In the genomic region with DNA sequence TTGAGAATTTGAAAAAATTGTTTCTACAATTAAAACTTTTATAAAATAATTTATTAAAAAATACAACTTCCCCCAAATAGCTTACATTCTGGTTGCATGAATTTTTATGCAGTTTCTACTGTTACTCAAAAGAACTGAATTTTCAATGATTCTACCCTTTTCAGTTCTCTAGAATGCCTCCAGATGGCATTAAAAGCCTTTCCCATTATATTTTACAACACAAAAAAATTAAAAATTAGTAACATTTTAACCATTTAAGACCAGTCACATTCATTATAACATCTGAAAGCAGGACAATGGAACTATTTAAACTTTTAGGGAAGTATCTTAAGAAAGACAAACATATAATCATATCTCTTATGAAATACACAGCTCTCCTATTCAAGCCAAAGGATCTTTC, we compare ENCODE assay signal across 1 cellular context.
TF ChIP-seq lines count a peak whose summit lies in the region.

No MANE protein-coding gene starts in this region.

TF ChIP-seq in WTC11, 78 proteins besides CTCF, POLR2A, EP300 and RAD21 (continued from another document):
- TF ChIP-seq, protein P1, sequence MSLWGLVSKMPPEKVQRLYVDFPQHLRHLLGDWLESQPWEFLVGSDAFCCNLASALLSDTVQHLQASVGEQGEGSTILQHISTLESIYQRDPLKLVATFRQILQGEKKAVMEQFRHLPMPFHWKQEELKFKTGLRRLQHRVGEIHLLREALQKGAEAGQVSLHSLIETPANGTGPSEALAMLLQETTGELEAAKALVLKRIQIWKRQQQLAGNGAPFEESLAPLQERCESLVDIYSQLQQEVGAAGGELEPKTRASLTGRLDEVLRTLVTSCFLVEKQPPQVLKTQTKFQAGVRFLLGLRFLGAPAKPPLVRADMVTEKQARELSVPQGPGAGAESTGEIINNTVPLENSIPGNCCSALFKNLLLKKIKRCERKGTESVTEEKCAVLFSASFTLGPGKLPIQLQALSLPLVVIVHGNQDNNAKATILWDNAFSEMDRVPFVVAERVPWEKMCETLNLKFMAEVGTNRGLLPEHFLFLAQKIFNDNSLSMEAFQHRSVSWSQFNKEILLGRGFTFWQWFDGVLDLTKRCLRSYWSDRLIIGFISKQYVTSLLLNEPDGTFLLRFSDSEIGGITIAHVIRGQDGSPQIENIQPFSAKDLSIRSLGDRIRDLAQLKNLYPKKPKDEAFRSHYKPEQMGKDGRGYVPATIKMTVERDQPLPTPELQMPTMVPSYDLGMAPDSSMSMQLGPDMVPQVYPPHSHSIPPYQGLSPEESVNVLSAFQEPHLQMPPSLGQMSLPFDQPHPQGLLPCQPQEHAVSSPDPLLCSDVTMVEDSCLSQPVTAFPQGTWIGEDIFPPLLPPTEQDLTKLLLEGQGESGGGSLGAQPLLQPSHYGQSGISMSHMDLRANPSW (CRISPR knock-in tag; conservative IDR thresholded peaks at IDR 0.05; ENCODE audit: low read depth): no peak
- TF ChIP-seq, protein P2, sequence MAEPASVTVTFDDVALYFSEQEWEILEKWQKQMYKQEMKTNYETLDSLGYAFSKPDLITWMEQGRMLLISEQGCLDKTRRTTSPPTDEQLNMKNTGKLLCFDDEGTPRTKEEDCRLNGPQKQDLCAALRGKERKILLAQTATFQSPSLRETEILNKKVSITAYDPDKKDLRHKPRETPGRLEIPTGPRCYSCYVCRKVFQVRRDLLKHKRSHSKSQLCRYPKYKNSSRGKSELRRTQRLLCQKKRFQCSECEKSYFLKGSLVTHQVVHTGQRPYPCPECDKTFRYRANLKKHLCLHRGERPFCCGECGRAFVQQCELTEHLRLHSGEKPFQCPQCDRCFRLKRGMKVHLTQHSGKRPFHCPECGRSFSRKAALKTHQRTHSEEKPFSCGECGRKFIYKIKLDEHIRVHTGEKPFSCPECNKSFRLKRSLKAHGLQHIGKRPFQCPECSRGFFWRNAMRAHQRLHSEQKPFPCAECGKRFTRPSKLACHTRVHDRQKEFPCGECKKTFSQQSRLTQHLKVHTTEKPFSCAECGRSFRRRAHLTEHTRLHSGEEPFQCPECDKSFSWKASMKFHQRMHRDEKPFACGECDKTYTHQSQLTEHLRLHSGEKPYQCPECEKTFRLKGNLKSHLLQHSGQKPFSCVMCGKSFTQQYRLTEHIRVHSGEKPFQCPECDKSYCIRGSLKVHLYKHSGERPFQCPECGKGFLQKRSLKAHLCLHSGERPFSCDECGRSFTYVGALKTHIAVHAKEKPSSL (CRISPR knock-in tag; conservative IDR thresholded peaks at IDR 0.05): no peak
- TF ChIP-seq, protein P3, sequence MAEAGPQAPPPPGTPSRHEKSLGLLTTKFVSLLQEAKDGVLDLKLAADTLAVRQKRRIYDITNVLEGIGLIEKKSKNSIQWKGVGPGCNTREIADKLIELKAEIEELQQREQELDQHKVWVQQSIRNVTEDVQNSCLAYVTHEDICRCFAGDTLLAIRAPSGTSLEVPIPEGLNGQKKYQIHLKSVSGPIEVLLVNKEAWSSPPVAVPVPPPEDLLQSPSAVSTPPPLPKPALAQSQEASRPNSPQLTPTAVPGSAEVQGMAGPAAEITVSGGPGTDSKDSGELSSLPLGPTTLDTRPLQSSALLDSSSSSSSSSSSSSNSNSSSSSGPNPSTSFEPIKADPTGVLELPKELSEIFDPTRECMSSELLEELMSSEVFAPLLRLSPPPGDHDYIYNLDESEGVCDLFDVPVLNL (CRISPR knock-in tag; IDR thresholded peaks at IDR 0.05; ENCODE audit: borderline replicate concordance, low read depth): no peak
- TF ChIP-seq, protein P4, sequence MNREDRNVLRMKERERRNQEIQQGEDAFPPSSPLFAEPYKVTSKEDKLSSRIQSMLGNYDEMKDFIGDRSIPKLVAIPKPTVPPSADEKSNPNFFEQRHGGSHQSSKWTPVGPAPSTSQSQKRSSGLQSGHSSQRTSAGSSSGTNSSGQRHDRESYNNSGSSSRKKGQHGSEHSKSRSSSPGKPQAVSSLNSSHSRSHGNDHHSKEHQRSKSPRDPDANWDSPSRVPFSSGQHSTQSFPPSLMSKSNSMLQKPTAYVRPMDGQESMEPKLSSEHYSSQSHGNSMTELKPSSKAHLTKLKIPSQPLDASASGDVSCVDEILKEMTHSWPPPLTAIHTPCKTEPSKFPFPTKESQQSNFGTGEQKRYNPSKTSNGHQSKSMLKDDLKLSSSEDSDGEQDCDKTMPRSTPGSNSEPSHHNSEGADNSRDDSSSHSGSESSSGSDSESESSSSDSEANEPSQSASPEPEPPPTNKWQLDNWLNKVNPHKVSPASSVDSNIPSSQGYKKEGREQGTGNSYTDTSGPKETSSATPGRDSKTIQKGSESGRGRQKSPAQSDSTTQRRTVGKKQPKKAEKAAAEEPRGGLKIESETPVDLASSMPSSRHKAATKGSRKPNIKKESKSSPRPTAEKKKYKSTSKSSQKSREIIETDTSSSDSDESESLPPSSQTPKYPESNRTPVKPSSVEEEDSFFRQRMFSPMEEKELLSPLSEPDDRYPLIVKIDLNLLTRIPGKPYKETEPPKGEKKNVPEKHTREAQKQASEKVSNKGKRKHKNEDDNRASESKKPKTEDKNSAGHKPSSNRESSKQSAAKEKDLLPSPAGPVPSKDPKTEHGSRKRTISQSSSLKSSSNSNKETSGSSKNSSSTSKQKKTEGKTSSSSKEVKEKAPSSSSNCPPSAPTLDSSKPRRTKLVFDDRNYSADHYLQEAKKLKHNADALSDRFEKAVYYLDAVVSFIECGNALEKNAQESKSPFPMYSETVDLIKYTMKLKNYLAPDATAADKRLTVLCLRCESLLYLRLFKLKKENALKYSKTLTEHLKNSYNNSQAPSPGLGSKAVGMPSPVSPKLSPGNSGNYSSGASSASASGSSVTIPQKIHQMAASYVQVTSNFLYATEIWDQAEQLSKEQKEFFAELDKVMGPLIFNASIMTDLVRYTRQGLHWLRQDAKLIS (CRISPR knock-in tag; IDR thresholded peaks at IDR 0.05; ENCODE audit: borderline replicate concordance): no peak
- TF ChIP-seq CREM (CRISPR knock-in tag; IDR thresholded peaks at IDR 0.05) (no peak), ESRRA (CRISPR knock-in tag; IDR thresholded peaks at IDR 0.05; ENCODE audit: borderline replicate concordance) (no peak), JAZF1 (CRISPR knock-in tag; IDR thresholded peaks at IDR 0.05) (no peak)
- TF ChIP-seq, protein P5, sequence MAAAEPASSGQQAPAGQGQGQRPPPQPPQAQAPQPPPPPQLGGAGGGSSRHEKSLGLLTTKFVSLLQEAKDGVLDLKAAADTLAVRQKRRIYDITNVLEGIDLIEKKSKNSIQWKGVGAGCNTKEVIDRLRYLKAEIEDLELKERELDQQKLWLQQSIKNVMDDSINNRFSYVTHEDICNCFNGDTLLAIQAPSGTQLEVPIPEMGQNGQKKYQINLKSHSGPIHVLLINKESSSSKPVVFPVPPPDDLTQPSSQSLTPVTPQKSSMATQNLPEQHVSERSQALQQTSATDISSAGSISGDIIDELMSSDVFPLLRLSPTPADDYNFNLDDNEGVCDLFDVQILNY (CRISPR knock-in tag; IDR thresholded peaks at IDR 0.05): no peak
- TF ChIP-seq, protein P6, sequence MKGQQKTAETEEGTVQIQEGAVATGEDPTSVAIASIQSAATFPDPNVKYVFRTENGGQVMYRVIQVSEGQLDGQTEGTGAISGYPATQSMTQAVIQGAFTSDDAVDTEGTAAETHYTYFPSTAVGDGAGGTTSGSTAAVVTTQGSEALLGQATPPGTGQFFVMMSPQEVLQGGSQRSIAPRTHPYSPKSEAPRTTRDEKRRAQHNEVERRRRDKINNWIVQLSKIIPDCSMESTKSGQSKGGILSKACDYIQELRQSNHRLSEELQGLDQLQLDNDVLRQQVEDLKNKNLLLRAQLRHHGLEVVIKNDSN (CRISPR knock-in tag; IDR thresholded peaks at IDR 0.05): no peak
- TF ChIP-seq, protein P7, sequence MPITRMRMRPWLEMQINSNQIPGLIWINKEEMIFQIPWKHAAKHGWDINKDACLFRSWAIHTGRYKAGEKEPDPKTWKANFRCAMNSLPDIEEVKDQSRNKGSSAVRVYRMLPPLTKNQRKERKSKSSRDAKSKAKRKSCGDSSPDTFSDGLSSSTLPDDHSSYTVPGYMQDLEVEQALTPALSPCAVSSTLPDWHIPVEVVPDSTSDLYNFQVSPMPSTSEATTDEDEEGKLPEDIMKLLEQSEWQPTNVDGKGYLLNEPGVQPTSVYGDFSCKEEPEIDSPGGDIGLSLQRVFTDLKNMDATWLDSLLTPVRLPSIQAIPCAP (CRISPR knock-in tag; IDR thresholded peaks at IDR 0.05): no peak
